ENCODE assay signal across 12 cellular contexts in the genomic region with DNA sequence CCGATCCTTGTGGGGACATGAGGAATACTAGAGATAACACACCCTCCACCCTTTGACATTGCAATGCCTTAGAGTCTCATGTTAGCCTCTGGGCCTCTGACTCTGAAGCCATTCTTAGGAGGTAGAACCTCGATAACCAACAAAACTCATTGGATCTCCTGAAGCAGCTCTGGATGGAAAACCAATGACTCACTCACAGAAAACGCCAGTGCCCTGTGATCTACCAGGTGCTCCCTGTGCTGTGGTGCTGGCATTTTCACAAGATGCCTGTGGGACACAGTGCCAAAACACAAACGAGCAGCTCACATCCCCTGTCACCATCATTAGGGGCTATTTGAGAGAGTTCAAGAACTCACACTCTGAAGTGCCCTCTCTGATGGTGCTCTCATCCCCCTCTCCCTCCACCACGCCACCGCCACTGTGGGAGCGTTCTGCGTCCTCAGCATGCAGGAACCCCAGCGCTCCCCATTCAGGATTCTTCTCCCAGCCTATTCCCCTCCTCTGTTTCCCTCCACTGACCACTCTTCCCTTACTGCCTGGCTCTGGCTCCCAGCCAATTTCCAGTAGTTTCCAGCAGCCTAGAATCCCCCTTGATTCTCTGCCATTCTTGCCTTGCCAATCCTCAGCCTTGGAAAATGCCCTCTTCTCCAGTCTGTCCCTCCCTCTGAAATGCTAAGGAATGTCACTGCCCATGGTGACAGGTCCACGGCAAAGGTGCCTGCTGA. TPM values are rescaled to one million over a fixed set of nuclear protein-coding genes. Genes with fewer than 3 reads are reported as not detected.
DNase-seq lines count a peak whose midpoint lies in the region; ATAC-seq and TF ChIP-seq lines count a peak whose summit lies in the region.
"Had no signal": no experiment of that assay in that cellular context is flagged by ENCODE, and none has a peak within 500 bp of the region (broad histone marks: within the 10 kb centered on the region; RNA-seq: fewer than 3 reads in every experiment).

No MANE protein-coding gene starts in this region.

- 68 to 92% (median 85%) methylated on average over 10 of the region's 10 CpGs for WGBS in spleen, 5 donors

- H3K9me3 ChIP-seq in RWPE2 (ENCODE audit: severe bottlenecking) (no peaks in the 10 kb centered on the region), spleen (no peaks in the 10 kb centered on the region), A673 (ENCODE audit: low read depth, low read length, poor library complexity, severe bottlenecking) (no peaks in the 10 kb centered on the region)

- BruUV-seq in A673 (replicated peaks; lab: Mats Ljungman, UMichigan) = no TSS peak

- H3K4me1 ChIP-seq in RWPE2 (ENCODE audit: insufficient read depth, poor library complexity, severe bottlenecking) (peaks cover 34% of the 10 kb centered on the region), spleen (peaks cover 40 to 69% (median 52%) of the 10 kb centered on the region in 6 donors), A673 (ENCODE audit: insufficient read depth, low read length, poor library complexity, severe bottlenecking) (peaks cover 16% of the 10 kb centered on the region)

- POLR2A ChIA-PET in A673 (lab: Charles Lee; ENCODE audit: low non-redundant PET) = no interaction called here

- no peaks in the 10 kb centered on the region for H3K36me3 ChIP-seq in RWPE2 (ENCODE audit: low read depth)
- H3K36me3 ChIP-seq in spleen = no peaks in the 10 kb centered on the region
- no peaks in the 10 kb centered on the region for H3K36me3 ChIP-seq in A673 (ENCODE audit: insufficient read depth, low read length, poor library complexity, severe bottlenecking)

- no peak for TF ChIP-seq POLR2A in spleen (IDR thresholded peaks at IDR 0.05)

- H3K27ac ChIP-seq in RWPE2 (ENCODE audit: poor library complexity, severe bottlenecking) = peak overlapping the region; percentile 95
- H3K27ac ChIP-seq in spleen = peak overlapping the region in 6 of 8 donors; percentile 99 to 100 (median 100)
- H3K27ac ChIP-seq in A673 (ENCODE audit: low read depth, low read length, poor library complexity, severe bottlenecking) = no peak overlapping the region

- H3K4me3 ChIP-seq in RWPE2 (ENCODE audit: severe bottlenecking) (no peak overlapping the region), spleen (no peak overlapping the region), A673 (ENCODE audit: low read depth, low read length, poor library complexity, severe bottlenecking) (no peak overlapping the region)

- CTCF ChIA-PET in A673 (lab: Charles Lee) = interaction anchor here (0.5 to 3.4 kb wide), 3 partner anchors 13 to 44 kb away, joined by 3 to 62 read pairs (median 7); no protein-coding TSS in a partner anchor

- peak; percentile 72 for DNase-seq in EL
- no peak for DNase-seq in RWPE2 (ENCODE audit: low spot score)
- DNase-seq in fibroblast of peridontal ligament (ENCODE audit: extremely low read depth) = peak; percentile 24
- DNase-seq in spleen = no peak
- no peak for DNase-seq in A673 (ENCODE audit: low spot score)
- DNase-seq in stimulated activated CD4-positive, alpha-beta T cell treated with anti-CD3 and anti-CD28 coated beads, Interleukin-12 subunit alpha, Interleukin-12 subunit beta, amount 100 ng/mL, for 4 hours = no peak
- DNase-seq: activated CD4-positive, alpha-beta memory T cell treated with anti-CD3 and anti-CD28 coated beads for 36 hours; DMS 273 treated with DMSO at 0.1 percent for 48 hours; endodermal cell had no signal

- TF ChIP-seq CTCF in RWPE2 (IDR thresholded peaks at IDR 0.05; ENCODE audit: poor library complexity, severe bottlenecking) (no peak), spleen (IDR thresholded peaks at IDR 0.05 in 8 of 11, conservative IDR thresholded peaks at IDR 0.05 in 3 of 11) (no peak), A673 (conservative IDR thresholded peaks at IDR 0.05; ENCODE audit: low read depth, low read length) (no peak)

- intact Hi-C loops in spleen (cut with DNase I; ENCODE audit: low total_unique reads) = no loop called here
- intact Hi-C loops in A673 (cut with micrococcal nuclease; ENCODE audit: unreplicated experiment) = loop anchor here (1.0 kb wide), 1 partner anchor 24 kb away; no protein-coding TSS in a partner anchor

- H3K27me3 ChIP-seq in RWPE2 (ENCODE audit: insufficient read depth, poor library complexity, severe bottlenecking) (no peaks in the 10 kb centered on the region), spleen (replicated peaks in 1 of 7) (no peaks in the 10 kb centered on the region), A673 (replicated peaks; ENCODE audit: insufficient read depth, low read depth, low read length, poor library complexity) (no peaks in the 10 kb centered on the region)

- 0 out of 3 replicates have a peak, but pooled peaks have one; percentile 4 for ATAC-seq in RWPE2 (ENCODE audit: low read depth)
- no peak for ATAC-seq in GM19324 (IDR thresholded peaks at IDR 0.05; ENCODE audit: low FRiP score, unreplicated experiment)
- ATAC-seq in HG02852 (IDR thresholded peaks at IDR 0.05; ENCODE audit: unreplicated experiment) = no peak

RNA-seq across cellular contexts. Expression of a gene that starts 4.6 kb away (rescaled TPM):
- total RNA-seq in spleen (100 to 1,000 TPM in 4 of 7 donors, 10 to 100 TPM in 3; 81.4 to 159 (median 103) TPM), A673 (2021) (13.2 and 14.3 TPM in 2 replicates)
- polyA plus RNA-seq in spleen = 100 to 1,000 TPM; 267 to 290 (median 279) TPM

RNA-seq across cellular contexts. Expression of a gene that starts 15.4 kb away (rescaled TPM):
- total RNA-seq in spleen (10 to 100 TPM in 2 of 7 donors, 1 to 10 TPM in 5; 4.3 to 13.7 (median 6.7) TPM), A673 (2021) (0.69 and 0.87 TPM in 2 replicates)
- 1 to 10 TPM; 6.0 to 9.3 (median 9.0) TPM for polyA plus RNA-seq in spleen

RNA-seq across cellular contexts. Expression of a gene that starts 33.8 kb away (rescaled TPM):
- 10 to 100 TPM; 21.6 to 37.5 (median 29.7) TPM for total RNA-seq in spleen
- polyA plus RNA-seq in spleen = 10 to 100 TPM; 18.2 to 44.8 (median 37.1) TPM
- total RNA-seq in A673 (2021) = 43.0 and 55.0 TPM in 2 replicates

RNA-seq across cellular contexts. Expression of a gene that starts 43.7 kb away (rescaled TPM):
- total RNA-seq in spleen = 100 to 1,000 TPM; 147 to 192 (median 157) TPM
- 100 to 1,000 TPM; 152 to 207 (median 170) TPM for polyA plus RNA-seq in spleen
- total RNA-seq in A673 (2021) = 239 TPM in 2 replicates

RNA-seq across cellular contexts. Expression of a gene that starts 45.9 kb away (rescaled TPM):
- total RNA-seq in spleen (100 to 1,000 TPM in 4 of 7 donors, 10 to 100 TPM in 3; 66.3 to 132 (median 101) TPM), A673 (2021) (not detected in 2 replicates)
- 100 to 1,000 TPM; 174 to 270 (median 196) TPM for polyA plus RNA-seq in spleen
- total RNA-seq: NCI-H460 had no signal

Comparison
In these comparisons a context has a peak if more than half of its experiments do, and no peak if none do; other contexts are left out.
1. DNase-seq: peak in EL (single experiment) and fibroblast of peridontal ligament (single experiment); none in RWPE2 (single experiment), spleen (single experiment), A673 (single experiment) and stimulated activated CD4-positive, alpha-beta T cell treated with anti-CD3 and anti-CD28 coated beads, Interleukin-12 subunit alpha, Interleukin-12 subunit beta, amount 100 ng/mL, for 4 hours (single experiment).